Comparison of ENCODE assay signal across 16 cellular contexts in genomic region chr19:54141356-54141755, GRCh38. TPM values are rescaled to one million over a fixed set of nuclear protein-coding genes. Genes with fewer than 3 reads are reported as not detected.
A peak's percentile ranks its signal among the peaks of the same experiment; 100 is the strongest.
DNase-seq lines count a peak whose midpoint lies in the region; TF ChIP-seq lines count a peak whose summit lies in the region.
"Had no signal": no experiment of that assay in that cellular context is flagged by ENCODE, and none has a peak within 500 bp of the region (broad histone marks: within the 10 kb centered on the region; RNA-seq: fewer than 3 reads in every experiment).

No MANE protein-coding gene starts in this region.

- TF ChIP-seq CTCF in BJ (IDR thresholded peaks at IDR 0.05; ENCODE audit: insufficient read depth, low read depth, low read length): no peak

- peaks cover 38% of the 10 kb centered on the region for H3K4me1 Mint-ChIP-seq in activated naive CD8-positive, alpha-beta T cell (ENCODE audit: low read depth)

- H3K9me3 ChIP-seq in MG63: no peaks in the 10 kb centered on the region
- H3K9me3 ChIP-seq: body of pancreas, gastrocnemius medialis, SJSA1 had no signal

- DNase-seq in BJ (ENCODE audit: low read depth) (peak; percentile 67), MG63 (no peak), SW480 (ENCODE audit: low spot score) (no peak)
- DNase-seq: ACHN, activated gamma-delta T cell treated with Interleukin-2 at 50 U/mL for 16 hours, body of pancreas, dorsolateral prefrontal cortex, gastrocnemius medialis, KG1, mammary epithelial cell, NCI-H1436, NCI-H345, right cardiac atrium had no signal

- no peaks in the 10 kb centered on the region for H3K27me3 ChIP-seq in BJ (ENCODE audit: control insufficient read depth, insufficient read depth, low read length)
- H3K27me3 ChIP-seq in MG63: no peaks in the 10 kb centered on the region
- H3K27me3 ChIP-seq: body of pancreas, dorsolateral prefrontal cortex, gastrocnemius medialis, SJSA1 had no signal

- no peaks in the 10 kb centered on the region for H3K9me3 Mint-ChIP-seq in activated naive CD8-positive, alpha-beta T cell (ENCODE audit: low read depth)

- peak overlapping the region; percentile 61 for H3K27ac Mint-ChIP-seq in activated naive CD8-positive, alpha-beta T cell

- CTCF ChIA-PET in BJ (lab: Yijun Ruan, JAX): no interaction called here

- peaks cover 44% of the 10 kb centered on the region for H3K36me3 ChIP-seq in BJ (ENCODE audit: control insufficient read depth, insufficient read depth, low read length)
- peaks cover 80% of the 10 kb centered on the region for H3K36me3 ChIP-seq in MG63

- no peaks in the 10 kb centered on the region for H3K27me3 Mint-ChIP-seq in activated naive CD8-positive, alpha-beta T cell

- H3K4me3 ChIP-seq in BJ (ENCODE audit: low read depth, low read length): no peak overlapping the region
- no peak overlapping the region for H3K4me3 ChIP-seq in MG63
- H3K4me3 ChIP-seq: body of pancreas, dorsolateral prefrontal cortex, gastrocnemius medialis, SJSA1 had no signal

- H3K4me3 Mint-ChIP-seq in activated naive CD8-positive, alpha-beta T cell: no peak overlapping the region

- POLR2A ChIA-PET in BJ (lab: Charles Lee): no interaction called here

- no peaks in the 10 kb centered on the region for H3K36me3 Mint-ChIP-seq in activated naive CD8-positive, alpha-beta T cell

RNA-seq across cellular contexts. Expression of gene CNOT3, which starts 3.8 kb away (rescaled TPM):
- polyA plus RNA-seq in BJ (2011; rRNA removed): 6.2 and 6.3 TPM in 2 replicates
- 11.3 and 19.7 TPM in 2 replicates for polyA minus RNA-seq in BJ (2011; rRNA and poly(A)+ RNA removed)
- total RNA-seq in MG63 (2014; rRNA removed; shearing (Covaris generic); ENCODE audit: low replicate concordance): 9.0 and 38.0 TPM in 2 replicates

RNA-seq across cellular contexts. Expression of gene LENG1, which starts 18.2 kb away (rescaled TPM):
- 3.7 and 4.4 TPM in 2 replicates for polyA plus RNA-seq in BJ (2011; rRNA removed)
- polyA minus RNA-seq in BJ (2011; rRNA and poly(A)+ RNA removed): 0.26 and 0.71 TPM in 2 replicates
- total RNA-seq in MG63 (2014; rRNA removed; shearing (Covaris generic); ENCODE audit: low replicate concordance): 11.1 and 18.2 TPM in 2 replicates

RNA-seq across cellular contexts. Expression of gene PRPF31, which starts 25.8 kb away (rescaled TPM):
- polyA plus RNA-seq in BJ (2011; rRNA removed): 27.7 and 39.4 TPM in 2 replicates
- 14.2 and 17.5 TPM in 2 replicates for polyA minus RNA-seq in BJ (2011; rRNA and poly(A)+ RNA removed)
- total RNA-seq in MG63 (2014; rRNA removed; shearing (Covaris generic); ENCODE audit: low replicate concordance): 88.3 and 112 TPM in 2 replicates

RNA-seq across cellular contexts. Expression of gene TFPT, which starts 25.9 kb away (rescaled TPM):
- polyA plus RNA-seq in BJ (2011; rRNA removed): 15.3 and 18.8 TPM in 2 replicates
- polyA minus RNA-seq in BJ (2011; rRNA and poly(A)+ RNA removed): 6.8 and 6.9 TPM in 2 replicates
- 23.9 and 36.5 TPM in 2 replicates for total RNA-seq in MG63 (2014; rRNA removed; shearing (Covaris generic); ENCODE audit: low replicate concordance)

RNA-seq across cellular contexts. Expression of gene TMC4, which starts 31.6 kb away (rescaled TPM):
- polyA plus RNA-seq in BJ (2011; rRNA removed): 0.54 and 0.55 TPM in 2 replicates
- 0.57 TPM in 1 of 2 replicates, not detected in the other for polyA minus RNA-seq in BJ (2011; rRNA and poly(A)+ RNA removed)
- total RNA-seq in MG63 (2014; rRNA removed; shearing (Covaris generic); ENCODE audit: low replicate concordance): not detected in 2 replicates
- total RNA-seq: activated CD8-positive, alpha-beta memory T cell treated with anti-CD3 and anti-CD28 coated beads for 36 hours had no signal
